Comparison of ENCODE assay signal across 11 cellular contexts in genomic region chr2:1731512-1731962, GRCh38. TPM values are rescaled to one million over a fixed set of nuclear protein-coding genes. Genes with fewer than 3 reads are reported as not detected.
DNase-seq lines count a peak whose midpoint lies in the region; ATAC-seq and TF ChIP-seq lines count a peak whose summit lies in the region.
"Had no signal": no experiment of that assay in that cellular context is flagged by ENCODE, and none has a peak within 500 bp of the region (broad histone marks: within the 10 kb centered on the region; RNA-seq: fewer than 3 reads in every experiment).

No MANE protein-coding gene starts in this region.

- H3K27me3 ChIP-seq in ACC112 (ENCODE audit: insufficient read depth, low read length) = no peaks in the 10 kb centered on the region
- no peaks in the 10 kb centered on the region for H3K27me3 ChIP-seq in Panc1 (ENCODE audit: control insufficient read depth, insufficient read depth, low read length)
- H3K27me3 ChIP-seq in esophagus squamous epithelium = no peaks in the 10 kb centered on the region
- H3K27me3 ChIP-seq: ovary had no signal

- H3K36me3 Mint-ChIP-seq in neural crest cell (ENCODE audit: low read depth) = peaks cover 34% of the 10 kb centered on the region
- H3K36me3 Mint-ChIP-seq in progenitor cell of endocrine pancreas (ENCODE audit: insufficient read depth) = peaks cover 16% of the 10 kb centered on the region

- H3K4me1 ChIP-seq in ACC112 (ENCODE audit: control insufficient read depth, insufficient read depth, low read length, unreplicated experiment) (peaks cover 64% of the 10 kb centered on the region), Panc1 (ENCODE audit: control insufficient read depth, insufficient read depth, low read length) (peaks cover 48% of the 10 kb centered on the region), esophagus squamous epithelium (peaks cover 3 to 39% (median 23%) of the 10 kb centered on the region in 3 donors)

- TF ChIP-seq POLR2A in esophagus squamous epithelium (IDR thresholded peaks at IDR 0.05) = no peak

- ATAC-seq in Panc1 = no peak
- ATAC-seq in GM19467 (IDR thresholded peaks at IDR 0.05; ENCODE audit: unreplicated experiment) = no peak
- ATAC-seq: activated T-helper 17 cell treated with anti-CD3 and anti-CD28 coated beads, Interleukin-2, amount 50 U/mL, for 72 hours had no signal

- H3K36me3 ChIP-seq in ACC112 (ENCODE audit: insufficient read depth, low read length) = 0 out of 2 replicates have a peak, but pooled peaks cover 4% of the 10 kb centered on the region
- H3K36me3 ChIP-seq in Panc1 (ENCODE audit: control insufficient read depth, insufficient read depth, low read length) = no peaks in the 10 kb centered on the region
- H3K36me3 ChIP-seq in esophagus squamous epithelium = no peaks in the 10 kb centered on the region
- H3K36me3 ChIP-seq: ovary had no signal

- WGBS in esophagus squamous epithelium, 2 donors = 46 to 83% methylated on average over 1 to 3 of the region's 6 CpGs

- H3K4me1 Mint-ChIP-seq in neural crest cell (peaks cover 65% of the 10 kb centered on the region), progenitor cell of endocrine pancreas (ENCODE audit: low read depth) (peaks cover 28% of the 10 kb centered on the region)
- H3K4me1 Mint-ChIP-seq: activated T-helper 17 cell treated with anti-CD3 and anti-CD28 coated beads, Interleukin-2, amount 50 U/mL, for 72 hours had no signal

- intact Hi-C loops in Panc1 (cut with micrococcal nuclease; ENCODE audit: unreplicated experiment) (no loop called here), esophagus squamous epithelium (cut with DNase I) (no loop called here)

- H3K27me3 Mint-ChIP-seq in neural crest cell (ENCODE audit: low read depth) (no peaks in the 10 kb centered on the region), progenitor cell of endocrine pancreas (no peaks in the 10 kb centered on the region)

- H3K79me2 ChIP-seq in ACC112 (ENCODE audit: control insufficient read depth, insufficient read depth, low read length, unreplicated experiment) = peaks cover 77% of the 10 kb centered on the region

- CTCF ChIA-PET in Panc1 (lab: Charles Lee) = interaction anchor here (0.8 kb wide), 1 partner anchor 50 kb away, joined by 3 read pairs; no protein-coding TSS in a partner anchor

- no peaks in the 10 kb centered on the region; the same call in 1 of the 2 replicates for H3K9me3 ChIP-seq in Panc1 (ENCODE audit: control insufficient read depth, insufficient read depth, low read depth, low read length)
- H3K9me3 ChIP-seq in esophagus squamous epithelium = peaks cover 0 to 6% (median 5%) of the 10 kb centered on the region in 3 donors
- H3K9me3 ChIP-seq: ovary had no signal

- POLR2A ChIA-PET in Panc1 (lab: Charles Lee) = interaction anchor here (0.6 kb wide), 1 partner anchor 149 kb away, joined by 3 read pairs; no protein-coding TSS in a partner anchor

- H3K4me3 Mint-ChIP-seq in neural crest cell (peak overlapping the region; percentile 26), progenitor cell of endocrine pancreas (ENCODE audit: low read depth) (no peak overlapping the region)
- H3K4me3 Mint-ChIP-seq: activated T-helper 17 cell treated with anti-CD3 and anti-CD28 coated beads, Interleukin-2, amount 50 U/mL, for 72 hours had no signal

- H3K9me3 Mint-ChIP-seq in neural crest cell (peaks cover 8% of the 10 kb centered on the region), progenitor cell of endocrine pancreas (ENCODE audit: low read depth) (peaks cover 5% of the 10 kb centered on the region)
- H3K9me3 Mint-ChIP-seq: activated T-helper 17 cell treated with anti-CD3 and anti-CD28 coated beads, Interleukin-2, amount 50 U/mL, for 72 hours had no signal

- H3K27ac Mint-ChIP-seq in neural crest cell (ENCODE audit: unreplicated experiment) (no peak overlapping the region), progenitor cell of endocrine pancreas (no peak overlapping the region)
- H3K27ac Mint-ChIP-seq: activated T-helper 17 cell treated with anti-CD3 and anti-CD28 coated beads, Interleukin-2, amount 50 U/mL, for 72 hours had no signal

- H2AFZ ChIP-seq in ACC112 (ENCODE audit: low read length, unreplicated experiment) = no peak overlapping the region

- H3K27ac ChIP-seq in ACC112 (ENCODE audit: low read depth, low read length) (peak overlapping the region; percentile 96), Panc1 (ENCODE audit: low read length) (peak overlapping the region; percentile 90), esophagus squamous epithelium (peak overlapping the region; percentile 39 to 88 (median 62))

- DNase-seq in Panc1 (ENCODE audit: low read depth, low spot score) = no peak
- DNase-seq in esophagus squamous epithelium (lab: John Stamatoyannopoulos, UW) = no peak
- DNase-seq in neural crest cell (ENCODE audit: low read depth, low spot score) = no peak
- no peak for DNase-seq in GM10266 (ENCODE audit: extremely low spot score)
- no peak for DNase-seq in activated CD4-positive, CD25-positive, alpha-beta regulatory T cell (lab: John Stamatoyannopoulos, UW)
- DNase-seq in progenitor cell of endocrine pancreas (ENCODE audit: low spot score, unreplicated experiment) = no peak
- DNase-seq: foreskin melanocyte had no signal

- TF ChIP-seq CTCF in Panc1 (IDR thresholded peaks at IDR 0.05) (no peak), esophagus squamous epithelium (IDR thresholded peaks at IDR 0.05) (no peak), neural crest cell (conservative IDR thresholded peaks at IDR 0.05) (no peak), GM10266 (IDR thresholded peaks at IDR 0.05; ENCODE audit: control insufficient read depth, insufficient read depth, low read depth, missing control alignments) (no peak), progenitor cell of endocrine pancreas (IDR thresholded peaks at IDR 0.05; ENCODE audit: unreplicated experiment) (no peak)

- peak overlapping the region; percentile 47 for H3K4me3 ChIP-seq in ACC112 (ENCODE audit: low read depth, low read length)
- no peak overlapping the region for H3K4me3 ChIP-seq in Panc1 (ENCODE audit: low read depth in 2 of 2, low read length in 2 of 2)
- no peak overlapping the region for H3K4me3 ChIP-seq in esophagus squamous epithelium
- H3K4me3 ChIP-seq: ovary had no signal

- in situ Hi-C loops in Panc1 (cut with HindIII; ENCODE audit: low pct_unique_long_range_greater_than_20kb, low sequenced_read_pairs) = no loop called here

- no TSS peak for BruUV-seq in Panc1 (replicated peaks; lab: Mats Ljungman, UMichigan)

RNA-seq across cellular contexts. Expression of gene PXDN, which starts 12.8 kb away (rescaled TPM):
- 2.5 TPM for total RNA-seq in Panc1 (2021; ENCODE audit: unreplicated experiment)
- polyA plus RNA-seq in Panc1 (2012; ENCODE audit: insufficient read length) = 4.5 TPM
- total RNA-seq in esophagus squamous epithelium = 10 to 100 TPM in 1 of 4 donors, 1 to 10 TPM in 2, under 1 TPM in 1; 0.72 to 10.9 (median 5.9) TPM
- 217 and 218 TPM in 2 replicates for total RNA-seq in neural crest cell
- total RNA-seq in progenitor cell of endocrine pancreas = 242 and 256 TPM in 2 replicates
- total RNA-seq: activated T-helper 17 cell treated with anti-CD3 and anti-CD28 coated beads, Interleukin-2, amount 50 U/mL, for 72 hours had no signal

Comparison
In these comparisons a context has a peak if more than half of its experiments do, and no peak if none do; other contexts are left out.
1. RNA of gene PXDN, which starts 12.8 kb away (total RNA-seq): 242 to 256 TPM in progenitor cell of endocrine pancreas and 217 to 218 TPM in neural crest cell; 0.72 to 10.9 TPM in esophagus squamous epithelium and 2.5 TPM in Panc1 (single experiment); every median in the first group is over 10 times any median in the second.
2. Peak in every context shown above with its lines, with median percentiles within 50 percentile points of each other: H3K27ac ChIP-seq.